Comparison of ENCODE assay signal across 2 cellular contexts in genomic region chr15:77097921-77098320, GRCh38.
TF ChIP-seq lines count a peak whose summit lies in the region.

No MANE protein-coding gene starts in this region.

TF ChIP-seq in SK-N-SH, 30 proteins besides CTCF, POLR2A, EP300 and RAD21 (continued from another document):
- TF ChIP-seq TEAD4 (IDR thresholded peaks at IDR 0.05; ENCODE audit: borderline replicate concordance, insufficient read depth) (no peak), FOXJ3 (CRISPR knock-in tag; IDR thresholded peaks at IDR 0.05) (no peak), NRF1 (IDR thresholded peaks at IDR 0.05; ENCODE audit: low read depth, low read length) (no peak), USF2 (IDR thresholded peaks at IDR 0.05; ENCODE audit: borderline replicate concordance, low read depth, low read length) (no peak), JUND (IDR thresholded peaks at IDR 0.05) (no peak), YY1 (IDR thresholded peaks at IDR 0.05; ENCODE audit: low read depth) (no peak), RFX5 (IDR thresholded peaks at IDR 0.05; ENCODE audit: low read length) (no peak), IRF3 (IDR thresholded peaks at IDR 0.05; ENCODE audit: low read depth, low read length) (no peak)

TF ChIP-seq in SK-N-SH treated with all-trans-retinoic acid at 6 μM for 48 hours, 23 proteins besides CTCF, POLR2A, EP300 and RAD21 (continued from another document):
- TF ChIP-seq, protein P1, sequence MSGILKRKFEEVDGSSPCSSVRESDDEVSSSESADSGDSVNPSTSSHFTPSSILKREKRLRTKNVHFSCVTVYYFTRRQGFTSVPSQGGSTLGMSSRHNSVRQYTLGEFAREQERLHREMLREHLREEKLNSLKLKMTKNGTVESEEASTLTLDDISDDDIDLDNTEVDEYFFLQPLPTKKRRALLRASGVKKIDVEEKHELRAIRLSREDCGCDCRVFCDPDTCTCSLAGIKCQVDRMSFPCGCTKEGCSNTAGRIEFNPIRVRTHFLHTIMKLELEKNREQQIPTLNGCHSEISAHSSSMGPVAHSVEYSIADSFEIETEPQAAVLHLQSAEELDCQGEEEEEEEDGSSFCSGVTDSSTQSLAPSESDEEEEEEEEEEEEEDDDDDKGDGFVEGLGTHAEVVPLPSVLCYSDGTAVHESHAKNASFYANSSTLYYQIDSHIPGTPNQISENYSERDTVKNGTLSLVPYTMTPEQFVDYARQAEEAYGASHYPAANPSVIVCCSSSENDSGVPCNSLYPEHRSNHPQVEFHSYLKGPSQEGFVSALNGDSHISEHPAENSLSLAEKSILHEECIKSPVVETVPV (CRISPR knock-in tag; IDR thresholded peaks at IDR 0.05): no peak
- TF ChIP-seq CSDC2 (CRISPR knock-in tag; IDR thresholded peaks at IDR 0.05) (no peak), RARB (CRISPR knock-in tag; IDR thresholded peaks at IDR 0.05) (no peak), PPARA (CRISPR knock-in tag; IDR thresholded peaks at IDR 0.05; ENCODE audit: borderline replicate concordance) (no peak), ISL1 (CRISPR knock-in tag; IDR thresholded peaks at IDR 0.05) (no peak), TOX (CRISPR knock-in tag; IDR thresholded peaks at IDR 0.05; ENCODE audit: borderline replicate concordance) (no peak), POU6F1 (CRISPR knock-in tag; IDR thresholded peaks at IDR 0.05; ENCODE audit: borderline replicate concordance, low read depth) (no peak), ZFP30 (CRISPR knock-in tag; IDR thresholded peaks at IDR 0.05) (no peak)
- TF ChIP-seq, protein P2, sequence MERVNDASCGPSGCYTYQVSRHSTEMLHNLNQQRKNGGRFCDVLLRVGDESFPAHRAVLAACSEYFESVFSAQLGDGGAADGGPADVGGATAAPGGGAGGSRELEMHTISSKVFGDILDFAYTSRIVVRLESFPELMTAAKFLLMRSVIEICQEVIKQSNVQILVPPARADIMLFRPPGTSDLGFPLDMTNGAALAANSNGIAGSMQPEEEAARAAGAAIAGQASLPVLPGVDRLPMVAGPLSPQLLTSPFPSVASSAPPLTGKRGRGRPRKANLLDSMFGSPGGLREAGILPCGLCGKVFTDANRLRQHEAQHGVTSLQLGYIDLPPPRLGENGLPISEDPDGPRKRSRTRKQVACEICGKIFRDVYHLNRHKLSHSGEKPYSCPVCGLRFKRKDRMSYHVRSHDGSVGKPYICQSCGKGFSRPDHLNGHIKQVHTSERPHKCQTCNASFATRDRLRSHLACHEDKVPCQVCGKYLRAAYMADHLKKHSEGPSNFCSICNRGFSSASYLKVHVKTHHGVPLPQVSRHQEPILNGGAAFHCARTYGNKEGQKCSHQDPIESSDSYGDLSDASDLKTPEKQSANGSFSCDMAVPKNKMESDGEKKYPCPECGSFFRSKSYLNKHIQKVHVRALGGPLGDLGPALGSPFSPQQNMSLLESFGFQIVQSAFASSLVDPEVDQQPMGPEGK (CRISPR knock-in tag; IDR thresholded peaks at IDR 0.05; ENCODE audit: borderline replicate concordance): no peak
